ENCODE assay signal across 8 cellular contexts in the genomic region with DNA sequence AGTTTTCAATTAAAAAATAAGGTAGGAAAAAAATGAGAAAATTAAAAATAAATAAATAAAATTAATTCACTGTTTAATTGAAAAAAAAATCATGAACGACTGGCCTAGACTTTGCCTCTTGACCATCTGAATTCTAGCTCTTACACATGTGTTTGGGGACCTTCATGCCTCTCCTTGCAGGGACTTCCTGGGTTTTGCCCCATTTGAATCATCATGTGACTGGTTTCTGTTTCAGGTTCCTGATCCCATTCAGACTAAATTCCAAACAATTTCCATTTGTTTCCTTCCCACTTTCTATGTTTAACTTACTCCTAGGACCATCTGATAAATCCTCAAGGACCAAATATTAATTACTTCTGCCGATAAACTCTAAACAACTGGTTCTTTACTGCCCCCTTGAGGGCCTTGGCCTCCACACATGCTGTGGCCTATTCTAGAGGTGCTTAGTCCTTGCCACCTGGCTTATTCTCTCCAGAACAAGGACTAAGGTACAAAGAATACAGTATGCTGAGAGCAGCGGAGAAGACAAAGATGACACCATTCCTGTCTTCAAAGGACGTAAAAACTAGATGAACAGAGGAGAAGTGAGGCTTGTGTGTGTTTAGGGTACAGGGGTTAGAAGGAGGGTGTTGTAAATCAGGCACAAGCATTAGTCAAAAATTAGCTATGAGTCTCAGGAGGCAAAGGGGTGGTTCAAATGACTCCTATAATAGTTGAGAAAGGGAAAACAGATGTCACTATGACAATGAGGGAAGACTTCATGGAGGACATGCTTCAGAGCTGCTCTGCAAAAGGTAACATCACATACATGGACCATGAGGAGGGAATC.
DNase-seq lines count a peak whose midpoint lies in the region; ATAC-seq, FAIRE-seq and TF ChIP-seq lines count a peak whose summit lies in the region.

No MANE protein-coding gene starts in this region.

- no peaks in the 10 kb centered on the region for H3K9me3 ChIP-seq in astrocyte (ENCODE audit: insufficient read depth, low read depth, low read length)
- H3K9me3 ChIP-seq in CD4-positive, alpha-beta T cell (ENCODE audit: control insufficient read depth, low read length), result no peaks in the 10 kb centered on the region
- H3K9me3 ChIP-seq in CD8-positive, alpha-beta T cell (ENCODE audit: low read length), result no peaks in the 10 kb centered on the region

- H3K36me3 Mint-ChIP-seq in Calu3 (ENCODE audit: insufficient read depth, unreplicated experiment), result no peaks in the 10 kb centered on the region
- H3K36me3 Mint-ChIP-seq in astrocyte (ENCODE audit: low read depth, unreplicated experiment), result peaks cover 2% of the 10 kb centered on the region
- no peaks in the 10 kb centered on the region for H3K36me3 Mint-ChIP-seq in CD4-positive, alpha-beta T cell (ENCODE audit: low read depth)
- H3K36me3 Mint-ChIP-seq in CD8-positive, alpha-beta T cell, result no peaks in the 10 kb centered on the region

- H3K27ac Mint-ChIP-seq in Calu3 (ENCODE audit: unreplicated experiment), result no peak overlapping the region
- no peak overlapping the region for H3K27ac Mint-ChIP-seq in astrocyte (ENCODE audit: unreplicated experiment)
- no peak overlapping the region for H3K27ac Mint-ChIP-seq in CD4-positive, alpha-beta T cell
- H3K27ac Mint-ChIP-seq in CD8-positive, alpha-beta T cell, result no peak overlapping the region

- no peaks in the 10 kb centered on the region for H3K36me3 ChIP-seq in astrocyte (ENCODE audit: insufficient read depth, low read length)
- no peaks in the 10 kb centered on the region for H3K36me3 ChIP-seq in mesendoderm (ENCODE audit: control insufficient read depth, insufficient read depth, low read length)
- H3K36me3 ChIP-seq in CD8-positive, alpha-beta T cell (ENCODE audit: insufficient read depth, low read length), result no peaks in the 10 kb centered on the region

- DNase-seq in Calu3 (peak; percentile 78), NCI-H2196 treated with DMSO at 0.1 percent for 48 hours (lab: John Stamatoyannopoulos, UW; ENCODE audit: unreplicated experiment) (peak; percentile 18), astrocyte (ENCODE audit: low read depth) (no peak), mesendoderm (peak; percentile 64)
- no peak for DNase-seq in CD4-positive, alpha-beta T cell
- no peak for DNase-seq in CD8-positive, alpha-beta T cell

- no peak overlapping the region for H3K4me3 ChIP-seq in astrocyte (ENCODE audit: insufficient read depth, low read depth, low read length)
- no peak overlapping the region for H3K4me3 ChIP-seq in mesendoderm (ENCODE audit: low read length)
- H3K4me3 ChIP-seq in CD8-positive, alpha-beta T cell (ENCODE audit: low read depth, low read length), result no peak overlapping the region

- H3K79me2 ChIP-seq in astrocyte (ENCODE audit: insufficient read depth, low read length), result no peaks in the 10 kb centered on the region
- no peaks in the 10 kb centered on the region for H3K79me2 ChIP-seq in mesendoderm (ENCODE audit: control insufficient read depth, insufficient read depth, low read length)

- no TSS peak for BruUV-seq in Calu3 (replicated peaks; lab: Mats Ljungman, UMichigan)

- intact Hi-C loops in Calu3 (cut with micrococcal nuclease; ENCODE audit: unreplicated experiment), result loop anchor here (1.0 kb wide), 2 partner anchors 124 to 173 kb away; no protein-coding TSS in a partner anchor
- intact Hi-C loops in CD4-positive, alpha-beta T cell (cut with DNase I, micrococcal nuclease), result no loop called here
- intact Hi-C loops in CD8-positive, alpha-beta T cell (cut with DNase I, micrococcal nuclease), result no loop called here

- H2BK120ac ChIP-seq in mesendoderm (ENCODE audit: low read depth, low read length), result no peak overlapping the region

- TF ChIP-seq CTCF in Calu3 (IDR thresholded peaks at IDR 0.05; ENCODE audit: unreplicated experiment) (peak; percentile 61), astrocyte (IDR thresholded peaks at IDR 0.05; ENCODE audit: insufficient read depth, low read depth, low read length) (peak; percentile 70)
- TF ChIP-seq CTCF in CD4-positive, alpha-beta T cell (IDR thresholded peaks at IDR 0.05), result no peak
- no peak for TF ChIP-seq CTCF in CD8-positive, alpha-beta T cell (IDR thresholded peaks at IDR 0.05)

- H2AK5ac ChIP-seq in mesendoderm (ENCODE audit: low read length), result no peak overlapping the region

- H3K4me2 ChIP-seq in astrocyte (ENCODE audit: low read length) (no peak overlapping the region), mesendoderm (ENCODE audit: low read length) (no peak overlapping the region)

- H2AFZ ChIP-seq in astrocyte (ENCODE audit: low read depth, low read length), result no peak overlapping the region

- no peaks in the 10 kb centered on the region for H4K20me1 ChIP-seq in astrocyte (ENCODE audit: insufficient read depth, low read length)

- no peak overlapping the region for H2BK15ac ChIP-seq in mesendoderm (replicated peaks; ENCODE audit: low read depth)

- no peak overlapping the region for H3K4ac ChIP-seq in mesendoderm (ENCODE audit: low read depth, low read length)

- H3K9me3 Mint-ChIP-seq in Calu3 (ENCODE audit: low read depth, unreplicated experiment) (no peaks in the 10 kb centered on the region), astrocyte (ENCODE audit: unreplicated experiment) (no peaks in the 10 kb centered on the region)
- H3K9me3 Mint-ChIP-seq in CD4-positive, alpha-beta T cell, result no peaks in the 10 kb centered on the region
- H3K9me3 Mint-ChIP-seq in CD8-positive, alpha-beta T cell, result no peaks in the 10 kb centered on the region

- no peaks in the 10 kb centered on the region for H3K4me1 ChIP-seq in astrocyte (ENCODE audit: insufficient read depth, low read length)
- H3K4me1 ChIP-seq in mesendoderm (ENCODE audit: control insufficient read depth, low read depth, low read length), result no peaks in the 10 kb centered on the region
- no peaks in the 10 kb centered on the region for H3K4me1 ChIP-seq in CD8-positive, alpha-beta T cell (ENCODE audit: insufficient read depth, low read length)

- CTCF ChIA-PET in Calu3 (lab: Charles Lee), result interaction anchor here (0.5 to 2.2 kb wide), 6 partner anchors 13 to 1081 kb away, joined by 3 to 20 read pairs (median 4); partner anchors contain the start of gene AVPR1A
- CTCF ChIA-PET in CD4-positive, alpha-beta T cell (lab: Charles Lee), result no interaction called here
- CTCF ChIA-PET in CD8-positive, alpha-beta T cell (lab: Charles Lee), result interaction anchor here (0.7 kb wide), 1 partner anchor 103 kb away, joined by 4 read pairs; no protein-coding TSS in a partner anchor

- no peak overlapping the region for H3K9ac ChIP-seq in astrocyte (ENCODE audit: low read length)
- H3K9ac ChIP-seq in mesendoderm (ENCODE audit: low read length), result no peak overlapping the region

- H3K27me3 Mint-ChIP-seq in Calu3 (ENCODE audit: unreplicated experiment), result no peaks in the 10 kb centered on the region
- H3K27me3 Mint-ChIP-seq in astrocyte (ENCODE audit: low read depth, unreplicated experiment), result no peaks in the 10 kb centered on the region
- H3K27me3 Mint-ChIP-seq in CD4-positive, alpha-beta T cell, result no peaks in the 10 kb centered on the region
- H3K27me3 Mint-ChIP-seq in CD8-positive, alpha-beta T cell (ENCODE audit: low read depth), result no peaks in the 10 kb centered on the region

- ATAC-seq in GM18867 (IDR thresholded peaks at IDR 0.05; ENCODE audit: unreplicated experiment) (peak; percentile 92), HG03066 (IDR thresholded peaks at IDR 0.05; ENCODE audit: low read depth, unreplicated experiment) (peak; percentile 78)
- ATAC-seq in CD4-positive, alpha-beta T cell (ENCODE audit: poor library complexity), result no peak
- ATAC-seq in CD8-positive, alpha-beta T cell, result no peak

- H4K8ac ChIP-seq in mesendoderm (ENCODE audit: low read depth, low read length), result no peak overlapping the region

- H4K5ac ChIP-seq in mesendoderm (ENCODE audit: low read length), result no peak overlapping the region

- no peaks in the 10 kb centered on the region for H3K79me1 ChIP-seq in mesendoderm (ENCODE audit: low read length)

- POLR2A ChIA-PET in CD4-positive, alpha-beta T cell (lab: Charles Lee), result no interaction called here
- POLR2A ChIA-PET in CD8-positive, alpha-beta T cell (lab: Charles Lee), result no interaction called here

- H2BK5ac ChIP-seq in mesendoderm (ENCODE audit: low read length), result no peak overlapping the region

- H3K27me3 ChIP-seq in astrocyte (ENCODE audit: insufficient read depth, low read length) (no peaks in the 10 kb centered on the region), mesendoderm (ENCODE audit: insufficient read depth, low read length, poor library complexity) (no peaks in the 10 kb centered on the region)
- no peaks in the 10 kb centered on the region for H3K27me3 ChIP-seq in CD4-positive, alpha-beta T cell (ENCODE audit: control insufficient read depth, insufficient read depth, low read length)
- no peaks in the 10 kb centered on the region for H3K27me3 ChIP-seq in CD8-positive, alpha-beta T cell (ENCODE audit: insufficient read depth, low read length)

- H3K23ac ChIP-seq in mesendoderm (ENCODE audit: low read length), result no peak overlapping the region

- no peak for FAIRE-seq in astrocyte (lab: Jason Lieb, UNC)

- H3K27ac ChIP-seq in astrocyte (ENCODE audit: low read depth, low read length) (no peak overlapping the region), mesendoderm (ENCODE audit: low read depth, low read length) (no peak overlapping the region)
- H3K27ac ChIP-seq in CD4-positive, alpha-beta T cell (ENCODE audit: low read depth, low read length), result no peak overlapping the region
- H3K27ac ChIP-seq in CD8-positive, alpha-beta T cell (ENCODE audit: low read depth, low read length), result no peak overlapping the region

- H3K4me3 Mint-ChIP-seq in Calu3 (ENCODE audit: low read depth, unreplicated experiment) (no peak overlapping the region), astrocyte (ENCODE audit: unreplicated experiment) (no peak overlapping the region)
- no peak overlapping the region for H3K4me3 Mint-ChIP-seq in CD4-positive, alpha-beta T cell
- no peak overlapping the region for H3K4me3 Mint-ChIP-seq in CD8-positive, alpha-beta T cell

- H3K4me1 Mint-ChIP-seq in Calu3 (ENCODE audit: low read depth, unreplicated experiment) (peaks cover 8% of the 10 kb centered on the region), astrocyte (ENCODE audit: low read depth, unreplicated experiment) (no peaks in the 10 kb centered on the region)
- no peaks in the 10 kb centered on the region for H3K4me1 Mint-ChIP-seq in CD4-positive, alpha-beta T cell (ENCODE audit: low read depth)
- H3K4me1 Mint-ChIP-seq in CD8-positive, alpha-beta T cell (ENCODE audit: low read depth), result no peaks in the 10 kb centered on the region

- no peak overlapping the region for H3K18ac ChIP-seq in mesendoderm (ENCODE audit: low read length)

- no peak overlapping the region for H3K56ac ChIP-seq in mesendoderm (ENCODE audit: low read length)

- no CpG with 5 or more reads among the region's 4 CpGs for WGBS in mesendoderm (ENCODE audit: extremely low coverage, insufficient coverage, low lambda C conversion rate)

Comparison
In these comparisons a context has a peak if more than half of its experiments do, and no peak if none do; other contexts are left out.
1. DNase-seq: peak in Calu3 (single experiment), NCI-H2196 treated with DMSO at 0.1 percent for 48 hours (single experiment) and mesendoderm (single experiment); none in astrocyte (single experiment), CD4-positive, alpha-beta T cell (0 of 10) and CD8-positive, alpha-beta T cell (0 of 7).
2. CTCF ChIP-seq: peak in Calu3 (single experiment) and astrocyte (single experiment); none in CD4-positive, alpha-beta T cell (single experiment) and CD8-positive, alpha-beta T cell (single experiment).
3. ATAC-seq: peak in GM18867 (single experiment) and HG03066 (single experiment); none in CD4-positive, alpha-beta T cell (single experiment) and CD8-positive, alpha-beta T cell (single experiment).